Comparison of ENCODE assay signal across 8 cellular contexts in the genomic region with DNA sequence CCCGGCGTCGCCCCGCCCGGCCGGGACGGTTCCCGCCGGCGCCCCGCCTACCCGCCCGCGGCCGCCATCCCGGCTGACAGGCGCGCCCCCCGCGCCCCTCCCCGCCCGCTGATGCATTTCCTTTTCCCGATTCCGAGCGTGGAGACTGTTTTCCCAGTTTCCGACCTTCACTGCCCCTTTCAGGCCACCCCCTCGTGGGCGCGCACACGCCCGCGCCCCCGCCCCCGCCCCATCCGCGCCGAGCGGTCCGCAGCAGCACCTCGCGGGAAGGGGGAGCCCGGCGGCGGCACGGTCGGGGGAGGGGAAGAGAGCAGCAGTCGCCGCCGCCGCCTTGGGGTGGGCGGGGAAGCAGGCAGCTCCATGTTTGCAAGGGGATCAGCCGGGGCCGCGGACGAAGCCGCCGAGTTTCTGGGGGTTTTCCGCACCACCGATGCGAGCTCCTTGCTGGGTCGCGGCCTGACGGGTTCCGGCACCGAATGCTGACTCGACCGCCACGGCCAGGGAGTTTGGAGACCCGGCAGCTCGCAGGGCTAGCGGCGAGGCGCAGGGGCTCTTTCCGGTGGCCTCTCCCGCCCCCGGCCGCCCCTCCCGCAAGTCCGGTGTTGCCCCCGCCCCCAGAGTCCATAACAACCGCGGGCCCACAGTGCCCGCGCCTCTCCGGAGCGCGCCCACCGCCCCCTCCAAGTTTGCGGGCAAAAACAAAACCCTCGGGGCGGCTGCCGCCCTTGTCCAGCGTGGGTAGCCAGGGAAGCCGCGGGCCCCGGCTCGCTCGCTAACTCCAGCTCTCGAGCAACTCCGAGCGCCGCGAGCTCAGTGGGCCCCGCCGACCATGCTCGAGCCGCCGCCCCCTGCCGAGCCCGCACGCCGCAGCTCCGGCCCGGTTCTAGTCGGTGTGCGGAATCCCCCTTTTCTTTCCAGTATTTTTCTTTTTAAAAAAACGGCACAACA. TPM values are rescaled to one million over a fixed set of nuclear protein-coding genes. Genes with fewer than 3 reads are reported as not detected.
A peak's percentile ranks its signal among the peaks of the same experiment; 100 is the strongest.
DNase-seq lines count a peak whose midpoint lies in the region; ATAC-seq, FAIRE-seq and TF ChIP-seq lines count a peak whose summit lies in the region.

No MANE protein-coding gene starts in this region.

- H3K27ac ChIP-seq in CD4-positive, alpha-beta memory T cell (ENCODE audit: low read depth, low read length) = peak overlapping the region; percentile 98
- H3K27ac ChIP-seq in astrocyte (ENCODE audit: low read depth, low read length) (peak overlapping the region; percentile 91), iPS-20b (ENCODE audit: low read length) (peak overlapping the region; percentile 66)

- peaks cover 0 to 2% of the 10 kb centered on the region in 2 donors for H3K27me3 Mint-ChIP-seq in CD4-positive, alpha-beta memory T cell
- no peaks in the 10 kb centered on the region for H3K27me3 Mint-ChIP-seq in astrocyte (ENCODE audit: low read depth, unreplicated experiment)

- peaks cover 15% of the 10 kb centered on the region for H3K79me2 ChIP-seq in astrocyte (ENCODE audit: insufficient read depth, low read length)

- POLR2A ChIA-PET in CD4-positive, alpha-beta memory T cell (lab: Charles Lee; ENCODE audit: partially characterized antibody) = interaction anchor here (0.6 to 7.2 kb wide), 36 partner anchors 9 to 909 kb away, joined by 3 to 222 read pairs (median 4); partner anchors contain the start of genes C15orf39, FBXO22, IMP3 and MAN2C1

- peaks cover 27% of the 10 kb centered on the region for H3K4me1 ChIP-seq in CD4-positive, alpha-beta memory T cell (ENCODE audit: insufficient read depth, low read length)
- peaks cover 30% of the 10 kb centered on the region for H3K4me1 ChIP-seq in astrocyte (ENCODE audit: insufficient read depth, low read length)
- H3K4me1 ChIP-seq in iPS-20b (ENCODE audit: insufficient read depth, low read length) = peaks cover 5% of the 10 kb centered on the region; the same call in 1 of the 2 replicates

- H3K27me3 ChIP-seq in CD4-positive, alpha-beta memory T cell (ENCODE audit: insufficient read depth, low read length) = no peaks in the 10 kb centered on the region
- H3K27me3 ChIP-seq in astrocyte (ENCODE audit: insufficient read depth, low read length) = no peaks in the 10 kb centered on the region
- no peaks in the 10 kb centered on the region for H3K27me3 ChIP-seq in iPS-20b (ENCODE audit: insufficient read depth, low read length)

- H3K4me3 Mint-ChIP-seq in CD4-positive, alpha-beta memory T cell = peak overlapping the region; percentile 92 to 98 (median 95)
- peak overlapping the region; percentile 87 for H3K4me3 Mint-ChIP-seq in astrocyte (ENCODE audit: unreplicated experiment)

- CTCF ChIA-PET in CD4-positive, alpha-beta memory T cell (lab: Charles Lee; ENCODE audit: partially characterized antibody) = interaction anchor here (0.5 to 5.6 kb wide), 10 partner anchors 9 to 185 kb away, joined by 3 to 62 read pairs (median 4); partner anchors contain the start of genes IMP3, MAN2C1 and SNUPN

- peak overlapping the region; percentile 69 for H2AFZ ChIP-seq in astrocyte (ENCODE audit: low read depth, low read length)

- H3K9me3 ChIP-seq in CD4-positive, alpha-beta memory T cell (ENCODE audit: control insufficient read depth in 1 of 2, low read length in 2 of 2) = no peaks in the 10 kb centered on the region
- H3K9me3 ChIP-seq in astrocyte (ENCODE audit: insufficient read depth, low read depth, low read length) (no peaks in the 10 kb centered on the region), iPS-20b (ENCODE audit: insufficient read depth, low read depth, low read length) (no peaks in the 10 kb centered on the region)

- peaks cover 0 to 1% (median 0%) of the 10 kb centered on the region in 8 donors for H3K9me3 Mint-ChIP-seq in CD4-positive, alpha-beta memory T cell
- no peaks in the 10 kb centered on the region for H3K9me3 Mint-ChIP-seq in astrocyte (ENCODE audit: unreplicated experiment)

- TF ChIP-seq CTCF in astrocyte (IDR thresholded peaks at IDR 0.05; ENCODE audit: insufficient read depth, low read depth, low read length) = no peak

- no peaks in the 10 kb centered on the region for H3K36me3 ChIP-seq in CD4-positive, alpha-beta memory T cell (ENCODE audit: insufficient read depth, low read length)
- H3K36me3 ChIP-seq in astrocyte (ENCODE audit: insufficient read depth, low read length) (no peaks in the 10 kb centered on the region), iPS-20b (ENCODE audit: insufficient read depth, low read depth, low read length) (no peaks in the 10 kb centered on the region)

- H3K9ac ChIP-seq in astrocyte (ENCODE audit: low read length) = peak overlapping the region; percentile 94
- peak overlapping the region; percentile 88; the same call in 1 of the 2 replicates for H3K9ac ChIP-seq in iPS-20b (ENCODE audit: low read depth, low read length)

- FAIRE-seq in astrocyte (lab: Jason Lieb, UNC) = no peak

- peaks cover 9% of the 10 kb centered on the region for H4K20me1 ChIP-seq in astrocyte (ENCODE audit: insufficient read depth, low read length)

- peak overlapping the region; percentile 76 to 86 for H3K4me3 ChIP-seq in CD4-positive, alpha-beta memory T cell (ENCODE audit: low read length in 2 of 2)
- H3K4me3 ChIP-seq in astrocyte (ENCODE audit: insufficient read depth, low read depth, low read length) (peak overlapping the region; percentile 77), iPS-20b (ENCODE audit: low read length) (peak overlapping the region; percentile 97)

- H3K36me3 Mint-ChIP-seq in CD4-positive, alpha-beta memory T cell = peaks cover 0 to 20% of the 10 kb centered on the region in 2 donors
- H3K36me3 Mint-ChIP-seq in astrocyte (ENCODE audit: low read depth, unreplicated experiment) = no peaks in the 10 kb centered on the region

- H3K27ac Mint-ChIP-seq in CD4-positive, alpha-beta memory T cell = peak overlapping the region; percentile 67 to 98 (median 93)
- H3K27ac Mint-ChIP-seq in astrocyte (ENCODE audit: unreplicated experiment) = peak overlapping the region; percentile 75

- ATAC-seq in GM18517 (IDR thresholded peaks at IDR 0.05; ENCODE audit: unreplicated experiment) = no peak

- peaks cover 21 to 47% (median 28%) of the 10 kb centered on the region in 4 donors for H3K4me1 Mint-ChIP-seq in CD4-positive, alpha-beta memory T cell
- peaks cover 8% of the 10 kb centered on the region for H3K4me1 Mint-ChIP-seq in astrocyte (ENCODE audit: low read depth, unreplicated experiment)

- H3K4me2 ChIP-seq in astrocyte (ENCODE audit: low read length) = peak overlapping the region; percentile 91

- intact Hi-C loops in CD4-positive, alpha-beta memory T cell (cut with micrococcal nuclease) = loop anchor here (1.0 to 10.0 kb wide), 8 partner anchors 86 to 1970 kb away; partner anchors contain the start of genes ARID3B, C15orf39, COX5A and HMG20A

- DNase-seq in CD4-positive, alpha-beta memory T cell = peak; percentile 84 to 92 (median 86)
- peak; percentile 74 for DNase-seq in KBM-7
- peak; percentile 81 for DNase-seq in T-helper 22 cell (ENCODE audit: low read depth)
- DNase-seq in astrocyte (ENCODE audit: low read depth) = no peak
- peak; percentile 59 to 73 for DNase-seq in stimulated activated CD4-positive, alpha-beta T cell treated with anti-CD3 and anti-CD28 coated beads, Interleukin-12 subunit alpha, Interleukin-12 subunit beta, amount 100 ng/mL, for 24 hours (ENCODE audit: low read depth in 2 of 2)
- no peak for DNase-seq in globus pallidus (ENCODE audit: low spot score)

- in situ Hi-C loops in KBM-7 (cut with MboI; ENCODE audit: low pct_unique_long_range_greater_than_20kb, low sequenced_read_pairs) = no loop called here

RNA-seq across cellular contexts. Expression of gene SIN3A, which starts 3.3 kb away (rescaled TPM):
- 100 to 1,000 TPM; 128 to 134 TPM for total RNA-seq in CD4-positive, alpha-beta memory T cell
- 10 to 100 TPM in 1 of 2 donors, 1 to 10 TPM in 1; 7.0 to 25.9 TPM for polyA plus RNA-seq in CD4-positive, alpha-beta memory T cell
- 49.9 and 54.0 TPM in 2 replicates for total RNA-seq in astrocyte

Comparison
In these comparisons a context has a peak if more than half of its experiments do, and no peak if none do; other contexts are left out.
1. DNase-seq: peak in CD4-positive, alpha-beta memory T cell (5 of 5), KBM-7 (single experiment), T-helper 22 cell (single experiment) and stimulated activated CD4-positive, alpha-beta T cell treated with anti-CD3 and anti-CD28 coated beads, Interleukin-12 subunit alpha, Interleukin-12 subunit beta, amount 100 ng/mL, for 24 hours (2 of 2); none in astrocyte (single experiment) and globus pallidus (single experiment).
2. Peak in every context shown above with its lines, with median percentiles within 50 percentile points of each other: H3K27ac ChIP-seq and H3K4me3 ChIP-seq.